Comparison of ENCODE assay signal across 20 cellular contexts in the genomic region with DNA sequence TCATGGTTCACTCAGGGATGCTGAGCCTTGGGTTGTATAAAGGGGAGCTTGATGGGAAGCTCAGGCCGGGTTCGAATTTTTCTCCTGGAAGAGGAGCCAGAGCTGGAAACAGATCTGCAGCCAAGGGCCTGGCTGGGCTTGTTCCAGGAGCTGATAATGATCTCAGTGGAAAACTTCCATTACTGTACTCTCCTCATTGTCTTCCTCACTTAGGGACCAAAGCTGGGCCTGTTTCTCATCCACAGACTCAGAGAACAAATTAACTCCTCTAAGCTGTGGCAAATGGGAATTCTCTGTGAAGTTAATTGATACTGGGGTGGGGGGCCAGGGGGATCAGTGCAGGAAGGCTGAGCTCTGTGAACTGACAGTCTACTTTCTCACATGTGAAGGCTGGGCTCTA.
A peak's percentile ranks its signal among the peaks of the same experiment; 100 is the strongest.
DNase-seq lines count a peak whose midpoint lies in the region; ATAC-seq and TF ChIP-seq lines count a peak whose summit lies in the region.
"Had no signal": no experiment of that assay in that cellular context is flagged by ENCODE, and none has a peak within 500 bp of the region (broad histone marks: within the 10 kb centered on the region; RNA-seq: fewer than 3 reads in every experiment).

No MANE protein-coding gene starts in this region.

- no peak overlapping the region for H2BK5ac ChIP-seq in trophoblast cell (ENCODE audit: low read depth, low read length, poor library complexity)

- H2BK120ac ChIP-seq in trophoblast cell (ENCODE audit: insufficient read depth, low read length, poor library complexity), result peak overlapping the region; percentile 74

- no peak overlapping the region for H3K27ac ChIP-seq in HEK293 (ENCODE audit: extremely low read depth, low read depth, low read length)
- H3K27ac ChIP-seq in endodermal cell (ENCODE audit: low read depth, low read length), result no peak overlapping the region
- H3K27ac ChIP-seq in trophoblast cell (ENCODE audit: low read depth, low read length), result peak overlapping the region; percentile 60
- H3K27ac ChIP-seq in PC-3 (ENCODE audit: low read length), result no peak overlapping the region

- intact Hi-C loops in PC-3 (cut with micrococcal nuclease), result no loop called here

- H3K9me2 ChIP-seq in PC-3 (replicated peaks; ENCODE audit: low read length), result no peaks in the 10 kb centered on the region

- peaks cover 67% of the 10 kb centered on the region for H3K4me1 Mint-ChIP-seq in endodermal cell
- H3K4me1 Mint-ChIP-seq: CD8-positive, alpha-beta memory T cell had no signal

- no peak overlapping the region for H2AK5ac ChIP-seq in trophoblast cell (ENCODE audit: low read length)

- CTCF ChIA-PET in HEK293 (lab: Yijun Ruan, JAX), result interaction anchor here (0.7 kb wide), 1 partner anchor 31 kb away, joined by 6 read pairs; no protein-coding TSS in a partner anchor
- CTCF ChIA-PET in PC-3 (lab: Charles Lee), result no interaction called here

- H3K36me3 Mint-ChIP-seq in endodermal cell (ENCODE audit: low read depth), result no peaks in the 10 kb centered on the region
- H3K36me3 Mint-ChIP-seq: CD8-positive, alpha-beta memory T cell had no signal

- no peak overlapping the region for H3K27ac Mint-ChIP-seq in endodermal cell
- H3K27ac Mint-ChIP-seq: CD8-positive, alpha-beta memory T cell; H9 had no signal

- H3F3A ChIP-seq in PC-3 (ENCODE audit: low read length, unreplicated experiment), result no peaks in the 10 kb centered on the region

- DNase-seq in D341Med (ENCODE audit: low spot score) (peak; percentile 16), endodermal cell (peak; percentile 17), trophoblast cell (no peak), MG63 (no peak), NCI-H2196 (lab: John Stamatoyannopoulos, UW; ENCODE audit: unreplicated experiment) (no peak), PC-3 (no peak)
- DNase-seq: C1 segment of cervical spinal cord; CD8-positive, alpha-beta memory T cell; DND-41; GF-D8; H9; NCI-H1105; NCI-H2081; NCI-H226; NCI-H526; Right ventricle myocardium superior; T-helper 1 cell had no signal

- H4K12ac ChIP-seq in trophoblast cell (ENCODE audit: low read depth, low read length), result no peak overlapping the region

- H3K9me3 ChIP-seq in HEK293 (ENCODE audit: control insufficient read depth, insufficient read depth, low read depth, low read length), result no peaks in the 10 kb centered on the region
- H3K9me3 ChIP-seq in endodermal cell (ENCODE audit: control insufficient read depth, low read length), result no peaks in the 10 kb centered on the region
- H3K9me3 ChIP-seq in trophoblast cell (ENCODE audit: insufficient read depth, low read depth, low read length), result no peaks in the 10 kb centered on the region
- no peaks in the 10 kb centered on the region for H3K9me3 ChIP-seq in MG63
- H3K9me3 ChIP-seq in PC-3 (ENCODE audit: low read length), result no peaks in the 10 kb centered on the region

- no peaks in the 10 kb centered on the region for H3K27me3 ChIP-seq in endodermal cell (ENCODE audit: control insufficient read depth, insufficient read depth, low read length, poor library complexity, severe bottlenecking)
- no peaks in the 10 kb centered on the region for H3K27me3 ChIP-seq in trophoblast cell (ENCODE audit: insufficient read depth, low read length)
- H3K27me3 ChIP-seq in MG63, result no peaks in the 10 kb centered on the region
- H3K27me3 ChIP-seq in PC-3 (ENCODE audit: low read length), result no peaks in the 10 kb centered on the region

- H3K4me1 ChIP-seq in HEK293 (ENCODE audit: control insufficient read depth, insufficient read depth, low read length), result peaks cover 4% of the 10 kb centered on the region
- peaks cover 7% of the 10 kb centered on the region for H3K4me1 ChIP-seq in endodermal cell (ENCODE audit: control insufficient read depth, insufficient read depth, low read length)
- peaks cover 16 to 33% of the 10 kb centered on the region in 2 experiments for H3K4me1 ChIP-seq in trophoblast cell (ENCODE audit: control insufficient read depth in 1 of 2, insufficient read depth in 2 of 2, low read length in 2 of 2)
- H3K4me1 ChIP-seq in PC-3 (ENCODE audit: insufficient read depth, low read length), result no peaks in the 10 kb centered on the region

- peak overlapping the region; percentile 70 for H3K14ac ChIP-seq in trophoblast cell (ENCODE audit: low read length)

- H3K9me3 Mint-ChIP-seq in endodermal cell, result no peaks in the 10 kb centered on the region
- H3K9me3 Mint-ChIP-seq: CD8-positive, alpha-beta memory T cell; H9 had no signal

- no peaks in the 10 kb centered on the region for H3K36me3 ChIP-seq in HEK293 (ENCODE audit: control insufficient read depth in 2 of 2, insufficient read depth in 1 of 2, low read length in 2 of 2)
- no peaks in the 10 kb centered on the region for H3K36me3 ChIP-seq in endodermal cell (ENCODE audit: control insufficient read depth, insufficient read depth, low read length)
- peaks cover 5 to 18% of the 10 kb centered on the region in 2 experiments for H3K36me3 ChIP-seq in trophoblast cell (ENCODE audit: control insufficient read depth in 1 of 2, insufficient read depth in 2 of 2, low read length in 2 of 2)
- H3K36me3 ChIP-seq in MG63, result no peaks in the 10 kb centered on the region
- H3K36me3 ChIP-seq in PC-3 (ENCODE audit: low read depth, low read length), result no peaks in the 10 kb centered on the region

- H3K79me2 ChIP-seq in trophoblast cell (ENCODE audit: control insufficient read depth, insufficient read depth, low read length, poor library complexity) (peaks cover 1% of the 10 kb centered on the region), PC-3 (ENCODE audit: low read length) (no peaks in the 10 kb centered on the region)

- no peak overlapping the region for H3K23ac ChIP-seq in trophoblast cell (ENCODE audit: low read length)

- H3K4me3 Mint-ChIP-seq in endodermal cell, result no peak overlapping the region
- H3K4me3 Mint-ChIP-seq: CD8-positive, alpha-beta memory T cell; H9 had no signal

- peak overlapping the region; percentile 33 for H4K8ac ChIP-seq in trophoblast cell (ENCODE audit: low read depth, low read length)

- no peak overlapping the region for H2AFZ ChIP-seq in trophoblast cell (ENCODE audit: insufficient read depth, low read length, poor library complexity)
- no peak overlapping the region for H2AFZ ChIP-seq in PC-3 (ENCODE audit: low read length)

- no peak for ATAC-seq in HG02763 (IDR thresholded peaks at IDR 0.05; ENCODE audit: unreplicated experiment)
- no peak for ATAC-seq in PC-3
- ATAC-seq: K562 had no signal

- H3K79me1 ChIP-seq in trophoblast cell (ENCODE audit: low read length), result peaks cover 6% of the 10 kb centered on the region

- H3K4me2 ChIP-seq in trophoblast cell (ENCODE audit: low read length), result peak overlapping the region; percentile 15
- H3K4me2 ChIP-seq in PC-3 (ENCODE audit: low read length), result no peak overlapping the region

- H3K9ac ChIP-seq in endodermal cell (ENCODE audit: extremely low read depth, low read length, poor library complexity, severe bottlenecking) (no peak overlapping the region), trophoblast cell (ENCODE audit: low read length) (no peak overlapping the region), PC-3 (ENCODE audit: low read length) (no peak overlapping the region)

- BruUV-seq in PC-3 (replicated peaks; lab: Mats Ljungman, UMichigan), result no TSS peak

- H3K4ac ChIP-seq in trophoblast cell (ENCODE audit: low read depth, low read length), result no peak overlapping the region

- H4K91ac ChIP-seq in trophoblast cell (ENCODE audit: low read depth, low read length), result peak overlapping the region; percentile 58

- H3K4me3 ChIP-seq in HEK293 (ENCODE audit: low read depth, low read length) (no peak overlapping the region), endodermal cell (ENCODE audit: low read length) (no peak overlapping the region), trophoblast cell (ENCODE audit: low read depth, low read length) (no peak overlapping the region), MG63 (no peak overlapping the region), PC-3 (ENCODE audit: low read length) (no peak overlapping the region)
- H3K4me3 ChIP-seq: K562 had no signal

- TF ChIP-seq CTCF in HEK293 (tag by site-specific recombination; IDR thresholded peaks at IDR 0.05) (no peak), endodermal cell (conservative IDR thresholded peaks at IDR 0.05) (no peak), PC-3 (conservative IDR thresholded peaks at IDR 0.05; ENCODE audit: low read depth, low read length) (no peak)

- peak overlapping the region; percentile 54 for H3K18ac ChIP-seq in trophoblast cell (ENCODE audit: low read length)

- H3K27me3 Mint-ChIP-seq in endodermal cell (ENCODE audit: insufficient read depth), result no peaks in the 10 kb centered on the region

- 83 to 92% methylated on average over 2 of the region's 2 CpGs for WGBS in endodermal cell (ENCODE audit: insufficient coverage in 1 of 2, insufficient read length in 1 of 2), 2 experiments
- WGBS in trophoblast cell (ENCODE audit: extremely low coverage, insufficient coverage, insufficient read length), result no CpG with 5 or more reads among the region's 2 CpGs

- H2BK12ac ChIP-seq in trophoblast cell (ENCODE audit: low read length), result peak overlapping the region; percentile 84

- POLR2A ChIA-PET in HEK293 (lab: Yijun Ruan, JAX), result no interaction called here
- POLR2A ChIA-PET in PC-3 (lab: Charles Lee; ENCODE audit: unreplicated experiment), result no interaction called here

- H4K20me1 ChIP-seq in PC-3 (ENCODE audit: low read length), result no peaks in the 10 kb centered on the region

TF ChIP-seq in HEK293, 187 proteins besides CTCF, POLR2A, EP300 and RAD21:
- 0 out of 2 replicates have a peak, but pooled peaks have one; percentile 4 for TF ChIP-seq ZNF555 (tag by site-specific recombination; conservative IDR thresholded peaks at IDR 0.05)
- TF ChIP-seq ZNF473 (tag by site-specific recombination; IDR thresholded peaks at IDR 0.05), result no peak

Comparison
In these comparisons a context has a peak if more than half of its experiments do, and no peak if none do; other contexts are left out.
1. DNase-seq: peak in D341Med (single experiment) and endodermal cell (single experiment); none in trophoblast cell (0 of 2), MG63 (single experiment), NCI-H2196 (single experiment) and PC-3 (single experiment).